In the genomic region with DNA sequence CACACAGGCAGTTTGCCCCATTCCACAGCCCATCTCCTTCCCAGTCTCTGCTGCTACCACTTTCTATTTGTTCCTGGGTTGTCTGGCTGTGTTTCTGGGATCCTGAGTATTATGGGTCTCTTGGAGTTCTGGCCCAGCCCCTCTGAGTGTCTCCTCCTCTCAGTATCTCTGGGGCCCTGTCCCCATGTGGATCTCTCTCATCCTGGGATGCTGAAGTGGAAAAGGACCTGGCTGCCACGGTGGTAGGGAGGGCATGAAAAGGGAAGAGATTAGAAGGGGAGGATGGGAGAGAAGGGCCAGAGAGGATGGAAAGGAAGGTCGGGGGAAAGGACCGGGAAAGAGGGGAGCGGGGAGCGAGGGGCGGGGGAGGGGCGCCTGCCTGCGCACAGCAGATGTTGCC, we compare ENCODE assay signal across 20 cellular contexts. TPM values are rescaled to one million over a fixed set of nuclear protein-coding genes. Genes with fewer than 3 reads are reported as not detected.
DNase-seq lines count a peak whose midpoint lies in the region; ATAC-seq, FAIRE-seq and TF ChIP-seq lines count a peak whose summit lies in the region.
"Had no signal": no experiment of that assay in that cellular context is flagged by ENCODE, and none has a peak within 500 bp of the region (broad histone marks: within the 10 kb centered on the region; RNA-seq: fewer than 3 reads in every experiment).

No MANE protein-coding gene starts in this region.

- peaks cover 31% of the 10 kb centered on the region for H3K4me1 Mint-ChIP-seq in stimulated activated naive CD8-positive, alpha-beta T cell treated with anti-CD3 and anti-CD28 coated beads, Interleukin-15, amount 100 ng/mL, for 72 hours
- peaks cover 4 to 6% of the 10 kb centered on the region in 2 donors for H3K4me1 Mint-ChIP-seq in effector memory CD8-positive, alpha-beta T cell (ENCODE audit: low read depth in 2 of 2)
- H3K4me1 Mint-ChIP-seq in naive B cell = peaks cover 19 to 34% (median 26%) of the 10 kb centered on the region in 3 donors

- peak overlapping the region; percentile 20 to 64 for H3K4me3 Mint-ChIP-seq in stimulated activated naive CD8-positive, alpha-beta T cell treated with anti-CD3 and anti-CD28 coated beads, Interleukin-15, amount 100 ng/mL, for 72 hours
- peak overlapping the region; percentile 34 to 48 for H3K4me3 Mint-ChIP-seq in effector memory CD8-positive, alpha-beta T cell
- peak overlapping the region in 6 of 8 donors; percentile 14 to 64 (median 40) for H3K4me3 Mint-ChIP-seq in naive B cell
- H3K4me3 Mint-ChIP-seq: activated CD4-positive, alpha-beta T cell treated with anti-CD3 and anti-CD28 coated beads for 36 hours had no signal

- H3K36me3 Mint-ChIP-seq in effector memory CD8-positive, alpha-beta T cell (ENCODE audit: insufficient read depth) = no peaks in the 10 kb centered on the region
- H3K36me3 Mint-ChIP-seq in naive B cell = no peaks in the 10 kb centered on the region
- H3K36me3 Mint-ChIP-seq: naive thymus-derived CD8-positive, alpha-beta T cell had no signal

- peaks cover 50% of the 10 kb centered on the region for H3K27me3 ChIP-seq in colonic mucosa
- H3K27me3 ChIP-seq: SJCRH30 had no signal

- FAIRE-seq in urothelium cell line (lab: Jason Lieb, UNC) = peak; percentile 32

- H3K27me3 Mint-ChIP-seq in stimulated activated naive CD8-positive, alpha-beta T cell treated with anti-CD3 and anti-CD28 coated beads, Interleukin-15, amount 100 ng/mL, for 72 hours = peaks cover 82% of the 10 kb centered on the region
- peaks cover 77 to 84% of the 10 kb centered on the region in 2 donors for H3K27me3 Mint-ChIP-seq in effector memory CD8-positive, alpha-beta T cell
- peaks cover 59 to 89% (median 82%) of the 10 kb centered on the region in 3 donors for H3K27me3 Mint-ChIP-seq in naive B cell

- DNase-seq in stimulated activated naive CD8-positive, alpha-beta T cell treated with anti-CD3 and anti-CD28 coated beads, Interleukin-15, amount 100 ng/mL, for 72 hours = no peak
- DNase-seq in stimulated activated naive CD8-positive, alpha-beta T cell treated with anti-CD3 and anti-CD28 coated beads, Interleukin-15, Interleukin-2, amounts not matched to agents 100 U/mL and 50 U/mL, for 24 hours = no peak
- no peak for DNase-seq in effector memory CD8-positive, alpha-beta T cell
- no peak for DNase-seq in naive B cell
- no peak for DNase-seq in urothelium cell line (ENCODE audit: low spot score)
- DNase-seq in colonic mucosa = no peak
- no peak for DNase-seq in RKO (ENCODE audit: low spot score)
- DNase-seq: activated naive CD4-positive, alpha-beta T cell treated with Interleukin-2 at 50 U/mL for 16 hours; GM23248; naive thymus-derived CD8-positive, alpha-beta T cell; NCI-H1436 treated with DMSO at 0.1 percent for 48 hours; NCI-H446; stimulated activated CD4-positive, alpha-beta T cell treated with anti-CD3 and anti-CD28 coated beads, Interleukin-1b, Interleukin-23, amount 100 ng/mL, for 48 hours had no signal

- no peak overlapping the region for H3K27ac ChIP-seq in colonic mucosa
- H3K27ac ChIP-seq: cardiac muscle cell, GM23248, SJCRH30 had no signal

- H3K36me3 ChIP-seq in colonic mucosa = no peaks in the 10 kb centered on the region
- H3K36me3 ChIP-seq: cardiac muscle cell, SJCRH30 had no signal

- ATAC-seq in stimulated activated naive CD8-positive, alpha-beta T cell treated with anti-CD3 and anti-CD28 coated beads, Interleukin-15, amount 100 ng/mL, for 72 hours = no peak
- no peak for ATAC-seq in stimulated activated naive CD8-positive, alpha-beta T cell treated with anti-CD3 and anti-CD28 coated beads, Interleukin-15, Interleukin-2, amounts not matched to agents 100 U/mL and 50 U/mL, for 24 hours
- no peak for ATAC-seq in effector memory CD8-positive, alpha-beta T cell (replicated peaks)
- ATAC-seq in naive B cell (ENCODE audit: low read depth in 2 of 2) (no peak), HG02571 (IDR thresholded peaks at IDR 0.05; ENCODE audit: unreplicated experiment) (no peak)

- intact Hi-C loops in colonic mucosa (cut with DNase I) = no loop called here

- H3K9me3 ChIP-seq in colonic mucosa = no peaks in the 10 kb centered on the region
- H3K9me3 ChIP-seq: SJCRH30 had no signal

- H3K4me3 ChIP-seq in colonic mucosa = no peak overlapping the region
- H3K4me3 ChIP-seq: cardiac muscle cell, GM23248, SJCRH30 had no signal

- H3K4me1 ChIP-seq in colonic mucosa = no peaks in the 10 kb centered on the region

- no peak overlapping the region for H3K27ac Mint-ChIP-seq in stimulated activated naive CD8-positive, alpha-beta T cell treated with anti-CD3 and anti-CD28 coated beads, Interleukin-15, amount 100 ng/mL, for 72 hours
- H3K27ac Mint-ChIP-seq in effector memory CD8-positive, alpha-beta T cell = no peak overlapping the region
- H3K27ac Mint-ChIP-seq in naive B cell = no peak overlapping the region
- H3K27ac Mint-ChIP-seq: activated CD4-positive, alpha-beta T cell treated with anti-CD3 and anti-CD28 coated beads for 36 hours; naive thymus-derived CD8-positive, alpha-beta T cell had no signal

- H3K9me3 Mint-ChIP-seq in stimulated activated naive CD8-positive, alpha-beta T cell treated with anti-CD3 and anti-CD28 coated beads, Interleukin-15, amount 100 ng/mL, for 72 hours = no peaks in the 10 kb centered on the region
- H3K9me3 Mint-ChIP-seq in effector memory CD8-positive, alpha-beta T cell = no peaks in the 10 kb centered on the region
- peaks cover 0 to 1% (median 0%) of the 10 kb centered on the region in 7 donors for H3K9me3 Mint-ChIP-seq in naive B cell
- H3K9me3 Mint-ChIP-seq: naive thymus-derived CD8-positive, alpha-beta T cell had no signal

- no peak overlapping the region for H3K9ac ChIP-seq in colonic mucosa (ENCODE audit: low read depth in 2 of 2, low read length in 2 of 2)
- H3K9ac ChIP-seq: GM23248 had no signal

- no peak for TF ChIP-seq CTCF in colonic mucosa (IDR thresholded peaks at IDR 0.05)

RNA-seq across cellular contexts. Expression of a gene that starts 54.5 kb away (rescaled TPM):
- polyA plus RNA-seq in naive B cell (ENCODE audit: low read depth in 6 of 6) = not detected
- not detected for total RNA-seq in colonic mucosa
- total RNA-seq: activated CD4-positive, alpha-beta T cell treated with anti-CD3 and anti-CD28 coated beads for 36 hours; cardiac muscle cell; GM23248; lower leg skin; naive thymus-derived CD8-positive, alpha-beta T cell; OCI-LY7; temporal lobe had no signal
- polyA plus RNA-seq: cardiac muscle cell; GM23248; naive thymus-derived CD8-positive, alpha-beta T cell had no signal
